ENCODE assay signal across 33 cellular contexts in genomic region chr7:68438811-68439210, GRCh38.
DNase-seq lines count a peak whose midpoint lies in the region; ATAC-seq, FAIRE-seq and TF ChIP-seq lines count a peak whose summit lies in the region.
"Had no signal": no experiment of that assay in that cellular context is flagged by ENCODE, and none has a peak within 500 bp of the region (broad histone marks: within the 10 kb centered on the region; RNA-seq: fewer than 3 reads in every experiment).

No MANE protein-coding gene starts in this region.

- no peaks in the 10 kb centered on the region for H3K27me3 ChIP-seq in SK-N-SH (ENCODE audit: insufficient read depth)
- H3K27me3 ChIP-seq in K562 (ENCODE audit: control insufficient read depth in 2 of 2, insufficient read depth in 2 of 2, low read length in 2 of 2): no peaks in the 10 kb centered on the region
- H3K27me3 ChIP-seq: BE2C; BLaER1; BLaER1 treated with 17β-estradiol and CSF1 and Interleukin-3, amounts not matched to agents 10 nM and 100 nM had no signal

- no peak for TF ChIP-seq EP300 in SK-N-SH (IDR thresholded peaks at IDR 0.05; ENCODE audit: borderline replicate concordance in 1 of 2, low read depth in 1 of 2, low read length in 1 of 2)
- no peak for TF ChIP-seq EP300 in K562 (IDR thresholded peaks at IDR 0.05; ENCODE audit: low read length)

- no peak for FAIRE-seq in K562 (lab: Jason Lieb, UNC)
- FAIRE-seq: A204.1, D721Med had no signal

- H3K9me1 ChIP-seq in K562 (ENCODE audit: control insufficient read depth, insufficient read depth, low read length): no peaks in the 10 kb centered on the region

- H3K9ac ChIP-seq in SK-N-SH: no peak overlapping the region
- H3K9ac ChIP-seq in K562 (ENCODE audit: insufficient read depth in 1 of 2, low read depth in 2 of 2, low read length in 2 of 2): no peak overlapping the region
- H3K9ac ChIP-seq: BLaER1; BLaER1 treated with 17β-estradiol and CSF1 and Interleukin-3, amounts not matched to agents 10 nM and 100 nM had no signal

- H3K4me2 ChIP-seq in SK-N-SH: no peak overlapping the region
- no peak overlapping the region for H3K4me2 ChIP-seq in K562 (ENCODE audit: insufficient read depth, low read length)
- H3K4me2 ChIP-seq: A549; BLaER1; BLaER1 treated with 17β-estradiol and CSF1 and Interleukin-3, amounts not matched to agents 10 nM and 100 nM had no signal

- H3K27ac ChIP-seq in SK-N-SH (ENCODE audit: low read depth in 2 of 2, low read length in 1 of 2): no peak overlapping the region
- H3K27ac ChIP-seq in VCaP: peak overlapping the region; percentile 26
- no peak overlapping the region for H3K27ac ChIP-seq in K562 (ENCODE audit: extremely low read depth, low read depth, low read length)
- H3K27ac ChIP-seq: 22Rv1; A549; BLaER1; BLaER1 treated with 17β-estradiol and CSF1 and Interleukin-3, amounts not matched to agents 10 nM and 100 nM; C4-2B had no signal

- H3K36me3 ChIP-seq in SK-N-SH (replicated peaks in 1 of 2; ENCODE audit: control insufficient read depth in 1 of 2, insufficient read depth in 2 of 2, low read length in 1 of 2): no peaks in the 10 kb centered on the region
- no peaks in the 10 kb centered on the region for H3K36me3 ChIP-seq in K562 (ENCODE audit: control insufficient read depth, insufficient read depth, low read length)
- H3K36me3 ChIP-seq: BE2C; BLaER1; BLaER1 treated with 17β-estradiol and CSF1 and Interleukin-3, amounts not matched to agents 10 nM and 100 nM had no signal

- ATAC-seq in SK-N-SH treated with all-trans-retinoic acid at 6 μM for 48 hours (no peak), K562 (no peak), left cardiac atrium (no peak)
- ATAC-seq: A549; CD8-positive, alpha-beta T cell had no signal

- CTCF ChIA-PET in SK-N-SH (lab: Yijun Ruan, JAX) (no interaction called here), K562 (lab: Yijun Ruan, JAX; ENCODE audit: low intra/inter-chr PET ratio) (no interaction called here)

- intact Hi-C loops in K562 (cut with micrococcal nuclease) (no loop called here), left cardiac atrium (cut with DNase I) (no loop called here)

- POLR2A ChIA-PET in SK-N-SH (lab: Yijun Ruan, JAX) (no interaction called here), K562 (lab: Yijun Ruan, JAX) (no interaction called here)

- H3F3A ChIP-seq in SK-N-SH (replicated peaks; ENCODE audit: insufficient read depth): no peaks in the 10 kb centered on the region

- TF ChIP-seq CTCF in SK-N-SH (IDR thresholded peaks at IDR 0.05) (no peak), VCaP (conservative IDR thresholded peaks at IDR 0.05) (no peak), K562 (IDR thresholded peaks at IDR 0.05 in 2 of 3, conservative IDR thresholded peaks at IDR 0.05 in 1 of 3; ENCODE audit: insufficient read depth in 2 of 3, low read depth in 1 of 3, low read length in 3 of 3) (no peak)

- H3K9me2 ChIP-seq in SK-N-SH: no peaks in the 10 kb centered on the region

- in situ Hi-C loops in K562 (cut with MboI): no loop called here

- H3K4me1 ChIP-seq in SK-N-SH (ENCODE audit: control insufficient read depth in 1 of 2, insufficient read depth in 2 of 2, low read depth in 1 of 2, low read length in 1 of 2) (peaks cover 0 to 3% of the 10 kb centered on the region in 2 experiments; a peak in 1 of 4 replicates), K562 (replicated peaks in 1 of 2; ENCODE audit: control insufficient read depth in 2 of 2, insufficient read depth in 2 of 2, low read length in 2 of 2) (no peaks in the 10 kb centered on the region)
- H3K4me1 ChIP-seq: BE2C, BLaER1, Caco-2 had no signal

- TF ChIP-seq RAD21 in SK-N-SH (IDR thresholded peaks at IDR 0.05; ENCODE audit: low read length): no peak
- TF ChIP-seq RAD21 in K562 (CRISPR knock-in tag; conservative IDR thresholded peaks at IDR 0.05 in 1 of 2, IDR thresholded peaks at IDR 0.05 in 1 of 2): no peak

- DNase-seq in SK-N-SH: no peak
- no peak for DNase-seq in K562 (ENCODE audit: extremely low read depth in 1 of 4, low spot score in 3 of 4)
- no peak for DNase-seq in activated CD4-positive, alpha-beta T cell treated with anti-CD3 and anti-CD28 coated beads for 4 hours
- no peak for DNase-seq in left cardiac atrium
- DNase-seq: 8988T; ACHN; AML-193; BE2C; C1 segment of cervical spinal cord; Caco-2; Calu3; CD4-positive, alpha-beta memory T cell; CD4-positive, alpha-beta T cell; CD4-positive, CD25-positive, alpha-beta regulatory T cell; CD8-positive, alpha-beta memory T cell; CD8-positive, alpha-beta T cell; COR-L47; DMS 273 treated with DMSO at 0.1 percent for 48 hours; DMS153; DMS53; DMS79; DMS79 treated with DMSO at 0.1 percent for 48 hours; DND-41; EL had no signal

- no peak for TF ChIP-seq POLR2A in K562 (conservative IDR thresholded peaks at IDR 0.05)

- H3K79me2 ChIP-seq in SK-N-SH (ENCODE audit: insufficient read depth): no peaks in the 10 kb centered on the region
- H3K79me2 ChIP-seq in K562 (ENCODE audit: control insufficient read depth, insufficient read depth, low read length): no peaks in the 10 kb centered on the region

- H2AFZ ChIP-seq in SK-N-SH (ENCODE audit: low read depth) (no peak overlapping the region), K562 (ENCODE audit: low read depth, low read length) (no peak overlapping the region)

- H3K4me3 ChIP-seq in SK-N-SH (ENCODE audit: low read depth in 2 of 2, low read length in 1 of 2) (no peak overlapping the region), K562 (no peak overlapping the region)
- H3K4me3 ChIP-seq: A549; BLaER1; BLaER1 treated with 17β-estradiol and CSF1 and Interleukin-3, amounts not matched to agents 10 nM and 100 nM had no signal

- H3K9me3 ChIP-seq in SK-N-SH (no peaks in the 10 kb centered on the region), K562 (replicated peaks; ENCODE audit: control insufficient read depth, insufficient read depth, low read depth, low read length) (no peaks in the 10 kb centered on the region)
- H3K9me3 ChIP-seq: A549, BE2C, Caco-2 had no signal

- no TSS peak for BruUV-seq in K562 (replicated peaks; lab: Mats Ljungman, UMichigan)

- no peaks in the 10 kb centered on the region for H4K20me1 ChIP-seq in SK-N-SH (ENCODE audit: insufficient read depth)
- H4K20me1 ChIP-seq in K562 (replicated peaks; ENCODE audit: control insufficient read depth, insufficient read depth, low read length): no peaks in the 10 kb centered on the region
- H4K20me1 ChIP-seq: BLaER1; BLaER1 treated with 17β-estradiol and CSF1 and Interleukin-3, amounts not matched to agents 10 nM and 100 nM had no signal

TF ChIP-seq in SK-N-SH treated with all-trans-retinoic acid at 6 μM for 48 hours, 23 proteins besides CTCF, POLR2A, EP300 and RAD21 (continues in another document):
- TF ChIP-seq ESRRG (CRISPR knock-in tag; IDR thresholded peaks at IDR 0.05): no peak
- TF ChIP-seq ZNF565 (CRISPR knock-in tag; conservative IDR thresholded peaks at IDR 0.05; ENCODE audit: low read depth): no peak
- no peak for TF ChIP-seq ARNTL (CRISPR knock-in tag; IDR thresholded peaks at IDR 0.05; ENCODE audit: borderline replicate concordance, low read depth)

TF ChIP-seq in SK-N-SH, 30 proteins besides CTCF, POLR2A, EP300 and RAD21 (continues in another document):
- no peak for TF ChIP-seq TAF1 (IDR thresholded peaks at IDR 0.05; ENCODE audit: borderline replicate concordance, low read depth, low read length)
- TF ChIP-seq RFX5 (IDR thresholded peaks at IDR 0.05; ENCODE audit: low read length): no peak
- no peak for TF ChIP-seq ZBTB33 (IDR thresholded peaks at IDR 0.05; ENCODE audit: borderline replicate concordance, low read depth)
- TF ChIP-seq TEAD4 (IDR thresholded peaks at IDR 0.05; ENCODE audit: borderline replicate concordance, insufficient read depth): no peak
- TF ChIP-seq GABPA (IDR thresholded peaks at IDR 0.05; ENCODE audit: low read depth): no peak

TF ChIP-seq in K562, 482 proteins besides CTCF, POLR2A, EP300 and RAD21:
- peak; percentile 26 for TF ChIP-seq ZNF146 (CRISPR knock-in tag; IDR thresholded peaks at IDR 0.05; ENCODE audit: unreplicated experiment)
- no peak for TF ChIP-seq ZNF280A (IDR thresholded peaks at IDR 0.05; ENCODE audit: low read depth, partially characterized antibody)
- no peak for TF ChIP-seq CHD4 (IDR thresholded peaks at IDR 0.05; ENCODE audit: insufficient read depth, insufficient replicate concordance, low read depth, low read length, poor library complexity, severe bottlenecking)
